In the genomic region with DNA sequence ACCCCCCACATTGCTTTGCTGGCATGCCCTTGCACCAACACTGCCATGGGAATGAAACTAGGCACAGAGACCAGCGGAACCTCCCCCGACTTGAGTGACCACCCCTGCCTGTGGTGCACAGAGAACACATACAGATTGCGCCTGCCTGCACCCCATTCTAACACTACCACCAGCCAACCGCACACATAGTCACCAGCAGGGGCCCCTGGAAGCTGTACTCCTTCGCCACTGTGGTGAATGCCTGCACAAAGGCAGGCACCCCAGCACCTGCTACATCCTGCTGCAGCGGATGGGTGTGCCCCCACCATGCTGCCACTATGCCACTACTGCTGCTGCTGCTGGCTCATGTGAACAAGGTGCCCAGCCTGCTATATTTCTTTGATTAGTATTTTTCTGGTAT, we compare ENCODE assay signal across 1 cellular context.
TF ChIP-seq lines count a peak whose summit lies in the region.

No MANE protein-coding gene starts in this region.

TF ChIP-seq in GM23338, 12 proteins besides CTCF, POLR2A, EP300 and RAD21:
- TF ChIP-seq NANOG (IDR thresholded peaks at IDR 0.05; ENCODE audit: borderline replicate concordance) (no peak), EZH2phosphoT487 (IDR thresholded peaks at IDR 0.05; ENCODE audit: unreplicated experiment) (no peak), ZNF114 (CRISPR knock-in tag; IDR thresholded peaks at IDR 0.05) (no peak), CREB1 (CRISPR knock-in tag; IDR thresholded peaks at IDR 0.05; ENCODE audit: low read depth) (no peak), STAT1 (IDR thresholded peaks at IDR 0.05; ENCODE audit: unreplicated experiment) (no peak), ZNF331 (CRISPR knock-in tag; IDR thresholded peaks at IDR 0.05; ENCODE audit: low read depth) (no peak), JUNB (IDR thresholded peaks at IDR 0.05; ENCODE audit: unreplicated experiment) (no peak), EZH2 (IDR thresholded peaks at IDR 0.05; ENCODE audit: low read depth, unreplicated experiment) (no peak), POLR2AphosphoS5 (IDR thresholded peaks at IDR 0.05; ENCODE audit: low read depth) (no peak)
- TF ChIP-seq, protein P1, sequence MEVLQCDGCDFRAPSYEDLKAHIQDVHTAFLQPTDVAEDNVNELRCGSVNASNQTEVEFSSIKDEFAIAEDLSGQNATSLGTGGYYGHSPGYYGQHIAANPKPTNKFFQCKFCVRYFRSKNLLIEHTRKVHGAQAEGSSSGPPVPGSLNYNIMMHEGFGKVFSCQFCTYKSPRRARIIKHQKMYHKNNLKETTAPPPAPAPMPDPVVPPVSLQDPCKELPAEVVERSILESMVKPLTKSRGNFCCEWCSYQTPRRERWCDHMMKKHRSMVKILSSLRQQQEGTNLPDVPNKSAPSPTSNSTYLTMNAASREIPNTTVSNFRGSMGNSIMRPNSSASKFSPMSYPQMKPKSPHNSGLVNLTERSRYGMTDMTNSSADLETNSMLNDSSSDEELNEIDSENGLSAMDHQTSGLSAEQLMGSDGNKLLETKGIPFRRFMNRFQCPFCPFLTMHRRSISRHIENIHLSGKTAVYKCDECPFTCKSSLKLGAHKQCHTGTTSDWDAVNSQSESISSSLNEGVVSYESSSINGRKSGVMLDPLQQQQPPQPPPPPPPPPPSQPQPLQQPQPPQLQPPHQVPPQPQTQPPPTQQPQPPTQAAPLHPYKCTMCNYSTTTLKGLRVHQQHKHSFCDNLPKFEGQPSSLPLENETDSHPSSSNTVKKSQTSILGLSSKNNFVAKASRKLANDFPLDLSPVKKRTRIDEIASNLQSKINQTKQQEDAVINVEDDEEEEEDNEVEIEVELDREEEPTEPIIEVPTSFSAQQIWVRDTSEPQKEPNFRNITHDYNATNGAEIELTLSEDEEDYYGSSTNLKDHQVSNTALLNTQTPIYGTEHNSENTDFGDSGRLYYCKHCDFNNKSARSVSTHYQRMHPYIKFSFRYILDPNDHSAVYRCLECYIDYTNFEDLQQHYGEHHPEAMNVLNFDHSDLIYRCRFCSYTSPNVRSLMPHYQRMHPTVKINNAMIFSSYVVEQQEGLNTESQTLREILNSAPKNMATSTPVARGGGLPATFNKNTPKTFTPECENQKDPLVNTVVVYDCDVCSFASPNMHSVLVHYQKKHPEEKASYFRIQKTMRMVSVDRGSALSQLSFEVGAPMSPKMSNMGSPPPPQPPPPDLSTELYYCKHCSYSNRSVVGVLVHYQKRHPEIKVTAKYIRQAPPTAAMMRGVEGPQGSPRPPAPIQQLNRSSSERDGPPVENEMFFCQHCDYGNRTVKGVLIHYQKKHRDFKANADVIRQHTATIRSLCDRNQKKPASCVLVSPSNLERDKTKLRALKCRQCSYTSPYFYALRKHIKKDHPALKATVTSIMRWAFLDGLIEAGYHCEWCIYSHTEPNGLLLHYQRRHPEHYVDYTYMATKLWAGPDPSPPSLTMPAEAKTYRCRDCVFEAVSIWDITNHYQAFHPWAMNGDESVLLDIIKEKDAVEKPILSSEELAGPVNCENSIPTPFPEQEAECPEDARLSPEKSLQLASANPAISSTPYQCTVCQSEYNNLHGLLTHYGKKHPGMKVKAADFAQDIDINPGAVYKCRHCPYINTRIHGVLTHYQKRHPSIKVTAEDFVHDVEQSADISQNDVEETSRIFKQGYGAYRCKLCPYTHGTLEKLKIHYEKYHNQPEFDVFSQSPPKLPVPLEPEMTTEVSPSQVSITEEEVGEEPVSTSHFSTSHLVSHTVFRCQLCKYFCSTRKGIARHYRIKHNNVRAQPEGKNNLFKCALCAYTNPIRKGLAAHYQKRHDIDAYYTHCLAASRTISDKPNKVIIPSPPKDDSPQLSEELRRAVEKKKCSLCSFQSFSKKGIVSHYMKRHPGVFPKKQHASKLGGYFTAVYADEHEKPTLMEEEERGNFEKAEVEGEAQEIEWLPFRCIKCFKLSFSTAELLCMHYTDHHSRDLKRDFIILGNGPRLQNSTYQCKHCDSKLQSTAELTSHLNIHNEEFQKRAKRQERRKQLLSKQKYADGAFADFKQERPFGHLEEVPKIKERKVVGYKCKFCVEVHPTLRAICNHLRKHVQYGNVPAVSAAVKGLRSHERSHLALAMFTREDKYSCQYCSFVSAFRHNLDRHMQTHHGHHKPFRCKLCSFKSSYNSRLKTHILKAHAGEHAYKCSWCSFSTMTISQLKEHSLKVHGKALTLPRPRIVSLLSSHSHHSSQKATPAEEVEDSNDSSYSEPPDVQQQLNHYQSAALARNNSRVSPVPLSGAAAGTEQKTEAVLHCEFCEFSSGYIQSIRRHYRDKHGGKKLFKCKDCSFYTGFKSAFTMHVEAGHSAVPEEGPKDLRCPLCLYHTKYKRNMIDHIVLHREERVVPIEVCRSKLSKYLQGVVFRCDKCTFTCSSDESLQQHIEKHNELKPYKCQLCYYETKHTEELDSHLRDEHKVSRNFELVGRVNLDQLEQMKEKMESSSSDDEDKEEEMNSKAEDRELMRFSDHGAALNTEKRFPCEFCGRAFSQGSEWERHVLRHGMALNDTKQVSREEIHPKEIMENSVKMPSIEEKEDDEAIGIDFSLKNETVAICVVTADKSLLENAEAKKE (CRISPR knock-in tag; IDR thresholded peaks at IDR 0.05), result no peak
- TF ChIP-seq, protein P2, sequence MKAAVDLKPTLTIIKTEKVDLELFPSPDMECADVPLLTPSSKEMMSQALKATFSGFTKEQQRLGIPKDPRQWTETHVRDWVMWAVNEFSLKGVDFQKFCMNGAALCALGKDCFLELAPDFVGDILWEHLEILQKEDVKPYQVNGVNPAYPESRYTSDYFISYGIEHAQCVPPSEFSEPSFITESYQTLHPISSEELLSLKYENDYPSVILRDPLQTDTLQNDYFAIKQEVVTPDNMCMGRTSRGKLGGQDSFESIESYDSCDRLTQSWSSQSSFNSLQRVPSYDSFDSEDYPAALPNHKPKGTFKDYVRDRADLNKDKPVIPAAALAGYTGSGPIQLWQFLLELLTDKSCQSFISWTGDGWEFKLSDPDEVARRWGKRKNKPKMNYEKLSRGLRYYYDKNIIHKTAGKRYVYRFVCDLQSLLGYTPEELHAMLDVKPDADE (IDR thresholded peaks at IDR 0.05), result no peak
- TF ChIP-seq, protein P3, sequence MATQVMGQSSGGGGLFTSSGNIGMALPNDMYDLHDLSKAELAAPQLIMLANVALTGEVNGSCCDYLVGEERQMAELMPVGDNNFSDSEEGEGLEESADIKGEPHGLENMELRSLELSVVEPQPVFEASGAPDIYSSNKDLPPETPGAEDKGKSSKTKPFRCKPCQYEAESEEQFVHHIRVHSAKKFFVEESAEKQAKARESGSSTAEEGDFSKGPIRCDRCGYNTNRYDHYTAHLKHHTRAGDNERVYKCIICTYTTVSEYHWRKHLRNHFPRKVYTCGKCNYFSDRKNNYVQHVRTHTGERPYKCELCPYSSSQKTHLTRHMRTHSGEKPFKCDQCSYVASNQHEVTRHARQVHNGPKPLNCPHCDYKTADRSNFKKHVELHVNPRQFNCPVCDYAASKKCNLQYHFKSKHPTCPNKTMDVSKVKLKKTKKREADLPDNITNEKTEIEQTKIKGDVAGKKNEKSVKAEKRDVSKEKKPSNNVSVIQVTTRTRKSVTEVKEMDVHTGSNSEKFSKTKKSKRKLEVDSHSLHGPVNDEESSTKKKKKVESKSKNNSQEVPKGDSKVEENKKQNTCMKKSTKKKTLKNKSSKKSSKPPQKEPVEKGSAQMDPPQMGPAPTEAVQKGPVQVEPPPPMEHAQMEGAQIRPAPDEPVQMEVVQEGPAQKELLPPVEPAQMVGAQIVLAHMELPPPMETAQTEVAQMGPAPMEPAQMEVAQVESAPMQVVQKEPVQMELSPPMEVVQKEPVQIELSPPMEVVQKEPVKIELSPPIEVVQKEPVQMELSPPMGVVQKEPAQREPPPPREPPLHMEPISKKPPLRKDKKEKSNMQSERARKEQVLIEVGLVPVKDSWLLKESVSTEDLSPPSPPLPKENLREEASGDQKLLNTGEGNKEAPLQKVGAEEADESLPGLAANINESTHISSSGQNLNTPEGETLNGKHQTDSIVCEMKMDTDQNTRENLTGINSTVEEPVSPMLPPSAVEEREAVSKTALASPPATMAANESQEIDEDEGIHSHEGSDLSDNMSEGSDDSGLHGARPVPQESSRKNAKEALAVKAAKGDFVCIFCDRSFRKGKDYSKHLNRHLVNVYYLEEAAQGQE (IDR thresholded peaks at IDR 0.05; ENCODE audit: unreplicated experiment), result no peak
